ENCODE assay signal across 21 cellular contexts in the genomic region with DNA sequence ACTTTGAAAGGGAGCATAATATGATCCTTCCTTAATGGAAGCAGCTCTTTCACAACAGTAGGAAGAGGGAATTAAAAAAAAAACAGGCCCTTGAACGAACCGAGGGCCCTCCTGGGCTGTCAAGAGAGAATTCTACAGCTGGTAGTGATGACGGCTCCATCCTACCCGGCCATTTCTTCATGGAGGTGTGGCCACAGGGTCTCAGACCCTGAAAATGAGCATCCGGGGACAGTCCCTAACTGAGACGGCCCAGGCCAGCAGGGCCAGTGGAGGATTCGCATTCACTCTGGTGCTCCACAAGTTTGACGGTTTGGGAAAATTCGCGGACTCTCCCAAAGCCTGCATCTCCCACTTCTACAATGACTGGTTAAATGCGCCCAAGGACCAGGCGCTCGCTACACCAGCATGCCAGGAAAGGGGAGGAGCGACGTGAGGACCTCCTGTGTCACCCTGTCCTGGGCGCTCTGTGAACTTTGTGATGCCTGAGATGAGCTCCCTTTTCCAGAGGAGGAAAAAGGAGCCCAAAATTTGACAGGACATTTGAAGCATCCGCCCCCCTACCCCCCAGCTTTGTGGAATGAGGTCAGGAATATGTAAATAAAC.
DNase-seq lines count a peak whose midpoint lies in the region; ATAC-seq and TF ChIP-seq lines count a peak whose summit lies in the region.
"Had no signal": no experiment of that assay in that cellular context is flagged by ENCODE, and none has a peak within 500 bp of the region (broad histone marks: within the 10 kb centered on the region; RNA-seq: fewer than 3 reads in every experiment).

No MANE protein-coding gene starts in this region.

- H3K9me3 Mint-ChIP-seq in T-helper 2 cell treated with Interferon-gamma antibody and Interleukin-4, amounts not matched to agents 5 μg/mL and 100 μg/mL, for 36 hours: no peaks in the 10 kb centered on the region
- H3K9me3 Mint-ChIP-seq in activated naive CD8-positive, alpha-beta T cell treated with anti-CD3 and anti-CD28 coated beads for 36 hours: no peaks in the 10 kb centered on the region
- H3K9me3 Mint-ChIP-seq in stimulated activated naive CD8-positive, alpha-beta T cell treated with anti-CD3 and anti-CD28 coated beads, Interleukin-15, amount 100 ng/mL, for 72 hours: no peaks in the 10 kb centered on the region

- no peak overlapping the region for H3K27ac ChIP-seq in adrenal gland
- H3K27ac ChIP-seq: left lung, psoas muscle, SJSA1, transverse colon had no signal

- ATAC-seq in stimulated activated naive CD8-positive, alpha-beta T cell treated with anti-CD3 and anti-CD28 coated beads, Interleukin-15, amount 100 ng/mL, for 72 hours: peak; percentile 58
- ATAC-seq: left lung, psoas muscle had no signal

- no peak for TF ChIP-seq POLR2A in adrenal gland (IDR thresholded peaks at IDR 0.05)

- no peak for DNase-seq in T-helper 2 cell treated with Interferon-gamma antibody and Interleukin-4, amounts not matched to agents 5 μg/mL and 100 μg/mL, for 36 hours (ENCODE audit: low spot score)
- DNase-seq in T-helper 2 cell (no peak), DMS114 treated with DMSO at 0.1 percent for 48 hours (lab: John Stamatoyannopoulos, UW; ENCODE audit: unreplicated experiment) (no peak), adrenal gland (no peak)
- peak; percentile 54 for DNase-seq in stimulated activated CD4-positive, alpha-beta T cell treated with anti-CD3 and anti-CD28 coated beads, Interleukin-15, amount 100 ng/mL, for 24 hours
- DNase-seq in stimulated activated CD4-positive, alpha-beta T cell treated with anti-CD3 and anti-CD28 coated beads, Interleukin-2, amount 100 ng/mL, for 48 hours: no peak
- DNase-seq in activated naive CD8-positive, alpha-beta T cell treated with anti-CD3 and anti-CD28 coated beads for 36 hours: no peak
- DNase-seq in stimulated activated naive CD8-positive, alpha-beta T cell treated with anti-CD3 and anti-CD28 coated beads, Interleukin-15, amount 100 ng/mL, for 72 hours: no peak
- DNase-seq: 8988T, DMS153, mesendoderm, NCI-H1105, NCI-H2029, NCI-H345, NCI-H774, nucleus accumbens, psoas muscle, transverse colon had no signal

- TF ChIP-seq CTCF in adrenal gland (IDR thresholded peaks at IDR 0.05): no peak

- H3K4me3 Mint-ChIP-seq in T-helper 2 cell treated with Interferon-gamma antibody and Interleukin-4, amounts not matched to agents 5 μg/mL and 100 μg/mL, for 36 hours: peak overlapping the region; percentile 50
- peak overlapping the region; percentile 63 for H3K4me3 Mint-ChIP-seq in activated naive CD8-positive, alpha-beta T cell treated with anti-CD3 and anti-CD28 coated beads for 36 hours
- peak overlapping the region; percentile 84 to 86 for H3K4me3 Mint-ChIP-seq in stimulated activated naive CD8-positive, alpha-beta T cell treated with anti-CD3 and anti-CD28 coated beads, Interleukin-15, amount 100 ng/mL, for 72 hours
- H3K4me3 Mint-ChIP-seq: brain had no signal

- peak overlapping the region; percentile 73 for H3K27ac Mint-ChIP-seq in T-helper 2 cell treated with Interferon-gamma antibody and Interleukin-4, amounts not matched to agents 5 μg/mL and 100 μg/mL, for 36 hours
- H3K27ac Mint-ChIP-seq in activated naive CD8-positive, alpha-beta T cell treated with anti-CD3 and anti-CD28 coated beads for 36 hours: peak overlapping the region; percentile 96
- H3K27ac Mint-ChIP-seq in stimulated activated naive CD8-positive, alpha-beta T cell treated with anti-CD3 and anti-CD28 coated beads, Interleukin-15, amount 100 ng/mL, for 72 hours: peak overlapping the region; percentile 89 to 97

- H3K9me3 ChIP-seq in adrenal gland (replicated peaks in 1 of 3): no peaks in the 10 kb centered on the region
- H3K9me3 ChIP-seq: left lung, psoas muscle, SJSA1, transverse colon had no signal

- peaks cover 84% of the 10 kb centered on the region for H3K4me1 Mint-ChIP-seq in T-helper 2 cell treated with Interferon-gamma antibody and Interleukin-4, amounts not matched to agents 5 μg/mL and 100 μg/mL, for 36 hours (ENCODE audit: low read depth)
- peaks cover 98% of the 10 kb centered on the region for H3K4me1 Mint-ChIP-seq in activated naive CD8-positive, alpha-beta T cell treated with anti-CD3 and anti-CD28 coated beads for 36 hours
- H3K4me1 Mint-ChIP-seq in stimulated activated naive CD8-positive, alpha-beta T cell treated with anti-CD3 and anti-CD28 coated beads, Interleukin-15, amount 100 ng/mL, for 72 hours: peaks cover 100% of the 10 kb centered on the region

- no peaks in the 10 kb centered on the region for H3K27me3 ChIP-seq in adrenal gland
- H3K27me3 ChIP-seq: SJSA1, transverse colon had no signal

- intact Hi-C loops in adrenal gland (cut with DNase I): no loop called here

- peaks cover 46% of the 10 kb centered on the region for H3K36me3 Mint-ChIP-seq in T-helper 2 cell treated with Interferon-gamma antibody and Interleukin-4, amounts not matched to agents 5 μg/mL and 100 μg/mL, for 36 hours (ENCODE audit: low read depth)
- H3K36me3 Mint-ChIP-seq in activated naive CD8-positive, alpha-beta T cell treated with anti-CD3 and anti-CD28 coated beads for 36 hours: peaks cover 43% of the 10 kb centered on the region

- WGBS in adrenal gland, 4 donors: 82 to 92% (median 87%) methylated on average over 17 of the region's 17 CpGs

- no peak overlapping the region for H3K4me3 ChIP-seq in adrenal gland
- H3K4me3 ChIP-seq: left lung, psoas muscle, SJSA1, transverse colon had no signal

- no peaks in the 10 kb centered on the region for H3K36me3 ChIP-seq in adrenal gland (replicated peaks in 1 of 2)
- H3K36me3 ChIP-seq: left lung, SJSA1, transverse colon had no signal

- H3K27me3 Mint-ChIP-seq in T-helper 2 cell treated with Interferon-gamma antibody and Interleukin-4, amounts not matched to agents 5 μg/mL and 100 μg/mL, for 36 hours (ENCODE audit: low read depth): no peaks in the 10 kb centered on the region
- no peaks in the 10 kb centered on the region for H3K27me3 Mint-ChIP-seq in activated naive CD8-positive, alpha-beta T cell treated with anti-CD3 and anti-CD28 coated beads for 36 hours
- H3K27me3 Mint-ChIP-seq in stimulated activated naive CD8-positive, alpha-beta T cell treated with anti-CD3 and anti-CD28 coated beads, Interleukin-15, amount 100 ng/mL, for 72 hours: no peaks in the 10 kb centered on the region

- no peaks in the 10 kb centered on the region for H3K4me1 ChIP-seq in adrenal gland (replicated peaks in 1 of 2)
- H3K4me1 ChIP-seq: left lung, transverse colon had no signal
